In genomic region chr22:23696326-23696851, GRCh38 we compare ENCODE assay signal across 8 cellular contexts.
DNase-seq lines count a peak whose midpoint lies in the region; ATAC-seq and TF ChIP-seq lines count a peak whose summit lies in the region.

No MANE protein-coding gene starts in this region.

- CTCF ChIA-PET in GM10248 (lab: Yijun Ruan, JAX), result interaction anchor here (1.5 to 2.8 kb wide), 4 partner anchors 15 to 154 kb away, joined by 3 to 9 read pairs (median 4); no protein-coding TSS in a partner anchor

- POLR2A ChIA-PET in GM10248 (lab: Yijun Ruan, JAX), result interaction anchor here (0.8 kb wide), 1 partner anchor 9 kb away, joined by 3 read pairs; no protein-coding TSS in a partner anchor

- peak; percentile 89 for DNase-seq in GM10248 (ENCODE audit: extremely low spot score)
- peak; percentile 36 to 93 (median 60) for DNase-seq in T-helper 1 cell
- peak; percentile 52 for DNase-seq in amniotic epithelial cell (ENCODE audit: low read depth)
- peak; percentile 84 for DNase-seq in stimulated activated CD4-positive, alpha-beta T cell treated with anti-CD3 and anti-CD28 coated beads, Interleukin-15, amount 100 ng/mL, for 24 hours
- no peak for DNase-seq in SHP77 (lab: John Stamatoyannopoulos, UW)
- no peak for DNase-seq in NCI-H2029 (lab: John Stamatoyannopoulos, UW)
- DNase-seq in ACHN, result no peak

- TF ChIP-seq CTCF in GM10248 (IDR thresholded peaks at IDR 0.05; ENCODE audit: control extremely low read depth, extremely low read depth, low read depth, missing control alignments), result no peak

- ATAC-seq in HG02623 (IDR thresholded peaks at IDR 0.05; ENCODE audit: unreplicated experiment), result peak; percentile 72

- in situ Hi-C loops in ACHN (cut with HindIII; ENCODE audit: low pct_ligation_motif_present, low pct_unique_long_range_greater_than_20kb, low sequenced_read_pairs), result no loop called here

Comparison
In these comparisons a context has a peak if more than half of its experiments do, and no peak if none do; other contexts are left out.
1. DNase-seq: peak in GM10248 (single experiment), T-helper 1 cell (5 of 5), amniotic epithelial cell (single experiment) and stimulated activated CD4-positive, alpha-beta T cell treated with anti-CD3 and anti-CD28 coated beads, Interleukin-15, amount 100 ng/mL, for 24 hours (single experiment); none in SHP77 (0 of 2), NCI-H2029 (single experiment) and ACHN (single experiment).